ENCODE assay signal across 15 cellular contexts in genomic region chr12:75585309-75585708, GRCh38.
DNase-seq lines count a peak whose midpoint lies in the region; ATAC-seq, FAIRE-seq and TF ChIP-seq lines count a peak whose summit lies in the region.
"Had no signal": no experiment of that assay in that cellular context is flagged by ENCODE, and none has a peak within 500 bp of the region (broad histone marks: within the 10 kb centered on the region; RNA-seq: fewer than 3 reads in every experiment).

No MANE protein-coding gene starts in this region.

- no peak for FAIRE-seq in A549 (lab: Jason Lieb, UNC)
- no peak for FAIRE-seq in GM19239 (lab: Jason Lieb, UNC)

- H3K9me3 Mint-ChIP-seq in activated naive CD8-positive, alpha-beta T cell treated with anti-CD3 and anti-CD28 coated beads for 36 hours = peaks cover 3% of the 10 kb centered on the region

- no peak for TF ChIP-seq EP300 in A549 (IDR thresholded peaks at IDR 0.05)

- peaks cover 25% of the 10 kb centered on the region for H3K27me3 Mint-ChIP-seq in activated naive CD8-positive, alpha-beta T cell treated with anti-CD3 and anti-CD28 coated beads for 36 hours

- peaks cover 8% of the 10 kb centered on the region for H3K4me1 Mint-ChIP-seq in activated naive CD8-positive, alpha-beta T cell treated with anti-CD3 and anti-CD28 coated beads for 36 hours

- no peaks in the 10 kb centered on the region for H3K36me3 ChIP-seq in HAP-1 (replicated peaks)
- H3K36me3 ChIP-seq: esophagus squamous epithelium, transverse colon had no signal

- H3K9me3 ChIP-seq in A549 (no peaks in the 10 kb centered on the region), HAP-1 (no peaks in the 10 kb centered on the region)
- H3K9me3 ChIP-seq: esophagus squamous epithelium, transverse colon had no signal

- H3K4me3 ChIP-seq in A549 (no peak overlapping the region), HAP-1 (no peak overlapping the region)
- H3K4me3 ChIP-seq: esophagus squamous epithelium, transverse colon had no signal

- TF ChIP-seq POLR2A in A549 (IDR thresholded peaks at IDR 0.05; ENCODE audit: low read length) = no peak

- TF ChIP-seq RAD21 in A549 (conservative IDR thresholded peaks at IDR 0.05 in 1 of 2, IDR thresholded peaks at IDR 0.05 in 1 of 2) = no peak

- 41% methylated on average over 4 of the region's 4 CpGs for WGBS in A549 (ENCODE audit: missing lambda C conversion rate)

- ATAC-seq in A549 = peak; percentile 87 to 95
- ATAC-seq in foreskin keratinocyte = peak; percentile 98
- ATAC-seq: activated T-cell treated with anti-CD3 and anti-CD28 coated beads, Interleukin-2, amount 50 U/mL, for 72 hours; left cardiac atrium had no signal

- H3K27ac Mint-ChIP-seq in activated naive CD8-positive, alpha-beta T cell treated with anti-CD3 and anti-CD28 coated beads for 36 hours = no peak overlapping the region
- H3K27ac Mint-ChIP-seq: activated T-cell treated with anti-CD3 and anti-CD28 coated beads, Interleukin-2, amount 50 U/mL, for 72 hours had no signal

- TF ChIP-seq CTCF in A549 (IDR thresholded peaks at IDR 0.05) (no peak), foreskin keratinocyte (conservative IDR thresholded peaks at IDR 0.05) (no peak)

- peak overlapping the region; percentile 25 to 62; a peak in 4 of 6 replicates for H3K27ac ChIP-seq in A549
- H3K27ac ChIP-seq in foreskin keratinocyte = no peak overlapping the region
- H3K27ac ChIP-seq: esophagus squamous epithelium, transverse colon had no signal

- in situ Hi-C loops in HAP-1 (cut with MboI; ENCODE audit: low sequenced_read_pairs) = no loop called here

- peaks cover 13% of the 10 kb centered on the region for H3K4me1 ChIP-seq in A549
- peaks cover 18% of the 10 kb centered on the region for H3K4me1 ChIP-seq in foreskin keratinocyte
- no peaks in the 10 kb centered on the region for H3K4me1 ChIP-seq in HAP-1
- H3K4me1 ChIP-seq: esophagus squamous epithelium, transverse colon had no signal

- H3K27me3 ChIP-seq in foreskin keratinocyte (no peaks in the 10 kb centered on the region), HAP-1 (ENCODE audit: low read depth) (no peaks in the 10 kb centered on the region)
- H3K27me3 ChIP-seq: esophagus squamous epithelium, transverse colon had no signal

- no peaks in the 10 kb centered on the region for H3K36me3 Mint-ChIP-seq in activated naive CD8-positive, alpha-beta T cell treated with anti-CD3 and anti-CD28 coated beads for 36 hours

- peak overlapping the region; percentile 42 for H3K4me2 ChIP-seq in A549

- POLR2A ChIA-PET in A549 (lab: Yijun Ruan, JAX) = no interaction called here

- H3K4me3 Mint-ChIP-seq in activated naive CD8-positive, alpha-beta T cell treated with anti-CD3 and anti-CD28 coated beads for 36 hours = no peak overlapping the region
- H3K4me3 Mint-ChIP-seq: activated T-cell treated with anti-CD3 and anti-CD28 coated beads, Interleukin-2, amount 50 U/mL, for 72 hours had no signal

- DNase-seq in A549 (ENCODE audit: low read depth in 1 of 2, low spot score in 1 of 2) (peak; percentile 11 to 39), HS-27A (ENCODE audit: low read depth) (peak; percentile 79), amniotic epithelial cell (ENCODE audit: low read depth) (peak; percentile 74), foreskin keratinocyte (peak; percentile 38 to 70), cortex of kidney (lab: John Stamatoyannopoulos, UW) (no peak), HAP-1 (ENCODE audit: low spot score in 2 of 2) (no peak), GM19239 (ENCODE audit: insufficient read length, low spot score) (no peak)
- no peak for DNase-seq in activated naive CD8-positive, alpha-beta T cell treated with anti-CD3 and anti-CD28 coated beads for 36 hours
- DNase-seq: activated CD4-positive, alpha-beta T cell treated with anti-CD3 and anti-CD28 coated beads for 1 hour; activated T-cell treated with anti-CD3 and anti-CD28 coated beads, Interleukin-2, amount 50 U/mL, for 72 hours; esophagus squamous epithelium; GF-D8; left cardiac atrium; NCI-H1092 treated with DMSO at 0.1 percent for 48 hours; transverse colon had no signal

- CTCF ChIA-PET in A549 (lab: Yijun Ruan, JAX) = interaction anchor here (0.6 to 1.4 kb wide), 3 partner anchors 13 to 25 kb away, joined by 3 to 4 read pairs (median 3); no protein-coding TSS in a partner anchor

TF ChIP-seq in A549, 52 proteins besides CTCF, POLR2A, EP300 and RAD21:
- TF ChIP-seq FOSL2 (IDR thresholded peaks at IDR 0.05) = peak; percentile 73
- TF ChIP-seq FOSL2 (CRISPR knock-in tag; IDR thresholded peaks at IDR 0.05) = peak; percentile 79
- TF ChIP-seq SMC3 (IDR thresholded peaks at IDR 0.05) = no peak
- peak; percentile 45; the same call in 1 of the 2 replicates for TF ChIP-seq JUNB (IDR thresholded peaks at IDR 0.05)

Comparison
In these comparisons a context has a peak if more than half of its experiments do, and no peak if none do; other contexts are left out.
1. DNase-seq: peak in A549 (2 of 2), HS-27A (single experiment), amniotic epithelial cell (single experiment) and foreskin keratinocyte (2 of 2); none in cortex of kidney (single experiment), HAP-1 (0 of 2), GM19239 (single experiment) and activated naive CD8-positive, alpha-beta T cell treated with anti-CD3 and anti-CD28 coated beads for 36 hours (single experiment).